Comparison of ENCODE assay signal across 8 cellular contexts in genomic region chr17:49968380-49969133, GRCh38. TPM values are rescaled to one million over a fixed set of nuclear protein-coding genes. Genes with fewer than 3 reads are reported as not detected.
A peak's percentile ranks its signal among the peaks of the same experiment; 100 is the strongest.
DNase-seq lines count a peak whose midpoint lies in the region; ATAC-seq and TF ChIP-seq lines count a peak whose summit lies in the region.

No MANE protein-coding gene starts in this region.

- H3K4me1 ChIP-seq in BLaER1 treated with 17β-estradiol and CSF1 and Interleukin-3, amounts not matched to agents 10 nM and 100 nM = peaks cover 16 to 73% (median 30%) of the 10 kb centered on the region in 10 experiments
- H3K4me1 ChIP-seq in lung (ENCODE audit: control insufficient read depth in 2 of 2, insufficient read depth in 2 of 2, low read length in 2 of 2) = peaks cover 0 to 25% of the 10 kb centered on the region in 2 donors

- DNase-seq in GM20000 (ENCODE audit: low spot score) (peak; percentile 90), NCI-H2196 treated with DMSO at 0.1 percent for 48 hours (lab: John Stamatoyannopoulos, UW; ENCODE audit: unreplicated experiment) (peak; percentile 56), choroid plexus epithelial cell (ENCODE audit: low read depth) (peak; percentile 67), lung (ENCODE audit: low spot score) (peak; percentile 75), occipital lobe (lab: John Stamatoyannopoulos, UW) (no peak)
- peak; percentile 71 for DNase-seq in activated CD4-positive, CD25-positive, alpha-beta regulatory T cell treated with anti-CD3 and anti-CD28 coated beads, Interleukin-2, amount 50 U/mL, for 72 hours
- peak; percentile 50 for DNase-seq in stimulated activated CD8-positive, alpha-beta memory T cell treated with anti-CD3 and anti-CD28 coated beads, Interleukin-15, amount 100 ng/mL, for 24 hours (ENCODE audit: low read depth)

- H3K36me3 ChIP-seq in BLaER1 treated with 17β-estradiol and CSF1 and Interleukin-3, amounts not matched to agents 10 nM and 100 nM = no peaks in the 10 kb centered on the region
- no peaks in the 10 kb centered on the region for H3K36me3 ChIP-seq in lung (ENCODE audit: control insufficient read depth in 2 of 2, insufficient read depth in 2 of 2, low read length in 2 of 2)

- H3K9ac ChIP-seq in BLaER1 treated with 17β-estradiol and CSF1 and Interleukin-3, amounts not matched to agents 10 nM and 100 nM = peak overlapping the region; percentile 11 to 63 (median 48); a peak in 17 of 22 replicates

- 1% methylated on average over 60 to 65 of the region's 65 CpGs for WGBS in lung, 2 donors

- peak overlapping the region; percentile 89 to 99 (median 94) for H3K4me2 ChIP-seq in BLaER1 treated with 17β-estradiol and CSF1 and Interleukin-3, amounts not matched to agents 10 nM and 100 nM

- peak overlapping the region in 8 of 11 experiments; percentile 6 to 54 (median 34); a peak in 11 of 22 replicates for H3K27ac ChIP-seq in BLaER1 treated with 17β-estradiol and CSF1 and Interleukin-3, amounts not matched to agents 10 nM and 100 nM
- H3K27ac ChIP-seq in lung (ENCODE audit: low read depth in 1 of 2, low read length in 1 of 2) = no peak overlapping the region

- peaks cover 0 to 38% (median 10%) of the 10 kb centered on the region in 11 experiments; a peak in 11 of 22 replicates for H3K9me3 ChIP-seq in BLaER1 treated with 17β-estradiol and CSF1 and Interleukin-3, amounts not matched to agents 10 nM and 100 nM (replicated peaks in 1 of 11)
- H3K9me3 ChIP-seq in lung (ENCODE audit: control insufficient read depth in 2 of 2, insufficient read depth in 1 of 2, low read length in 1 of 2) = peaks cover 0 to 6% of the 10 kb centered on the region in 2 donors

- peak; percentile 75 for ATAC-seq in lung (ENCODE audit: insufficient read depth, low FRiP score)

- peak overlapping the region; percentile 53 to 71 (median 61) for H3K4me3 ChIP-seq in BLaER1 treated with 17β-estradiol and CSF1 and Interleukin-3, amounts not matched to agents 10 nM and 100 nM
- peak overlapping the region; percentile 31 for H3K4me3 ChIP-seq in choroid plexus epithelial cell (ENCODE audit: low read depth, low read length)
- peak overlapping the region; percentile 40 for H3K4me3 ChIP-seq in lung

- H3K27me3 ChIP-seq in BLaER1 treated with 17β-estradiol and CSF1 and Interleukin-3, amounts not matched to agents 10 nM and 100 nM = peaks cover 99 to 100% (median 100%) of the 10 kb centered on the region in 11 experiments
- H3K27me3 ChIP-seq in lung (ENCODE audit: control insufficient read depth, insufficient read depth) = peaks cover 4% of the 10 kb centered on the region

- H4K20me1 ChIP-seq in BLaER1 treated with 17β-estradiol and CSF1 and Interleukin-3, amounts not matched to agents 10 nM and 100 nM = peaks cover 0 to 44% (median 25%) of the 10 kb centered on the region in 11 experiments; a peak in 13 of 22 replicates

- no peak for TF ChIP-seq CTCF in GM20000 (IDR thresholded peaks at IDR 0.05; ENCODE audit: extremely low read depth, missing control alignments)
- TF ChIP-seq CTCF in choroid plexus epithelial cell (conservative IDR thresholded peaks at IDR 0.05; ENCODE audit: low read depth, low read length) = no peak
- no peak for TF ChIP-seq CTCF in lung (IDR thresholded peaks at IDR 0.05; ENCODE audit: control extremely low read depth, extremely low read depth)

RNA-seq across cellular contexts. Expression of gene DLX4, which starts 0.4 kb away (rescaled TPM):
- total RNA-seq in lung = 1 to 10 TPM in 1 of 2 donors, under 1 TPM in 1; 0.51 to 2.2 TPM
- polyA plus RNA-seq in lung = under 1 TPM; 0.45 to 0.93 TPM
- not detected for total RNA-seq in occipital lobe

RNA-seq across cellular contexts. Expression of gene DLX3, which starts 26.5 kb away (rescaled TPM):
- total RNA-seq in lung (1 to 10 TPM in 1 of 2 donors, under 1 TPM in 1; 0.52 to 1.3 TPM), occipital lobe (not detected)
- polyA plus RNA-seq in lung = under 1 TPM; 0.17 to 0.77 TPM

Comparison
In these comparisons a context has a peak if more than half of its experiments do, and no peak if none do; other contexts are left out.
1. H3K27ac ChIP-seq: peak in BLaER1 treated with 17β-estradiol and CSF1 and Interleukin-3, amounts not matched to agents 10 nM and 100 nM (8 of 11); none in lung (0 of 2).
2. Peak in every context shown above with its lines, with median percentiles within 50 percentile points of each other: H3K4me3 ChIP-seq.